8 cellular contexts compared by ENCODE assay signal in genomic region chr9:125558453-125559084, GRCh38.
DNase-seq lines count a peak whose midpoint lies in the region; ATAC-seq and TF ChIP-seq lines count a peak whose summit lies in the region.

No MANE protein-coding gene starts in this region.

- H3K36me3 ChIP-seq in CD4-positive, alpha-beta memory T cell (ENCODE audit: insufficient read depth, low read length), result no peaks in the 10 kb centered on the region
- H3K36me3 ChIP-seq in lung (ENCODE audit: control insufficient read depth in 2 of 2, insufficient read depth in 2 of 2, low read length in 2 of 2), result peaks cover 0 to 3% of the 10 kb centered on the region in 2 donors

- H3K27me3 Mint-ChIP-seq in CD4-positive, alpha-beta memory T cell, result no peaks in the 10 kb centered on the region

- ATAC-seq in lung (ENCODE audit: insufficient read depth, low FRiP score) (peak; percentile 82), HG03439 (IDR thresholded peaks at IDR 0.05; ENCODE audit: unreplicated experiment) (no peak)

- peaks cover 22 to 36% of the 10 kb centered on the region in 2 donors for H3K36me3 Mint-ChIP-seq in CD4-positive, alpha-beta memory T cell

- H3K4me3 Mint-ChIP-seq in CD4-positive, alpha-beta memory T cell, result no peak overlapping the region

- WGBS in lung, 2 donors, result 47 to 49% methylated on average over 2 of the region's 2 CpGs

- H3K4me3 ChIP-seq in CD4-positive, alpha-beta memory T cell (ENCODE audit: low read length in 2 of 2), result no peak overlapping the region
- H3K4me3 ChIP-seq in lung, result no peak overlapping the region

- TF ChIP-seq CTCF in lung (IDR thresholded peaks at IDR 0.05; ENCODE audit: control extremely low read depth, extremely low read depth), result peak; percentile 55

- POLR2A ChIA-PET in CD4-positive, alpha-beta memory T cell (lab: Charles Lee; ENCODE audit: partially characterized antibody), result no interaction called here
- POLR2A ChIA-PET in HEK293T (lab: Yijun Ruan, JAX), result no interaction called here

- no peaks in the 10 kb centered on the region for H3K9me3 Mint-ChIP-seq in CD4-positive, alpha-beta memory T cell

- H3K4me1 Mint-ChIP-seq in CD4-positive, alpha-beta memory T cell, result peaks cover 11 to 16% (median 13%) of the 10 kb centered on the region in 4 donors

- no peaks in the 10 kb centered on the region for H3K9me3 ChIP-seq in CD4-positive, alpha-beta memory T cell (ENCODE audit: control insufficient read depth in 1 of 2, low read length in 2 of 2)
- H3K9me3 ChIP-seq in lung (ENCODE audit: control insufficient read depth in 2 of 2, insufficient read depth in 1 of 2, low read length in 1 of 2), result no peaks in the 10 kb centered on the region

- DNase-seq in CD4-positive, alpha-beta memory T cell, result peak; percentile 34 to 53 (median 48)
- DNase-seq in HEK293T (ENCODE audit: extremely low spot score) (peak; percentile 72), NCI-H510A (lab: John Stamatoyannopoulos, UW) (peak; percentile 29), dermis microvascular lymphatic vessel endothelial cell (ENCODE audit: low read depth in 2 of 2) (peak; percentile 74 to 84), lung (ENCODE audit: low spot score) (peak; percentile 46)
- peak; percentile 15 to 58 for DNase-seq in activated CD4-positive, alpha-beta T cell treated with anti-CD3 and anti-CD28 coated beads for 24 hours (ENCODE audit: low read depth in 2 of 2)
- peak; percentile 12 for DNase-seq in stimulated activated CD8-positive, alpha-beta memory T cell treated with anti-CD3 and anti-CD28 coated beads, Interleukin-15, amount 100 ng/mL, for 1 hour (ENCODE audit: low read depth)

- no peaks in the 10 kb centered on the region for H3K27me3 ChIP-seq in CD4-positive, alpha-beta memory T cell (ENCODE audit: insufficient read depth, low read length)
- no peaks in the 10 kb centered on the region for H3K27me3 ChIP-seq in lung (ENCODE audit: control insufficient read depth, insufficient read depth)

- no peak overlapping the region for H3K27ac Mint-ChIP-seq in CD4-positive, alpha-beta memory T cell

- intact Hi-C loops in CD4-positive, alpha-beta memory T cell (cut with micrococcal nuclease), result loop anchor here (2.0 kb wide), 1 partner anchor 188 kb away; the partner anchor contains the start of gene PBX3

- H3K4me1 ChIP-seq in CD4-positive, alpha-beta memory T cell (ENCODE audit: insufficient read depth, low read length), result no peaks in the 10 kb centered on the region
- peaks cover 0 to 2% of the 10 kb centered on the region in 2 donors for H3K4me1 ChIP-seq in lung (ENCODE audit: control insufficient read depth in 2 of 2, insufficient read depth in 2 of 2, low read length in 2 of 2)

- H3K27ac ChIP-seq in CD4-positive, alpha-beta memory T cell (ENCODE audit: low read depth, low read length), result no peak overlapping the region
- H3K27ac ChIP-seq in lung (ENCODE audit: low read depth in 1 of 2, low read length in 1 of 2), result peak overlapping the region in 1 of 2 donors; percentile 17

- CTCF ChIA-PET in CD4-positive, alpha-beta memory T cell (lab: Charles Lee; ENCODE audit: partially characterized antibody), result interaction anchor here (0.6 to 2.1 kb wide), 22 partner anchors 8 to 933 kb away, joined by 3 to 9 read pairs (median 4); no protein-coding TSS in a partner anchor
- CTCF ChIA-PET in HEK293T (lab: Yijun Ruan, JAX), result interaction anchor here (0.6 to 1.2 kb wide), 8 partner anchors 13 to 306 kb away, joined by 3 to 5 read pairs (median 3); no protein-coding TSS in a partner anchor

TF ChIP-seq in HEK293T, 16 proteins besides CTCF, POLR2A, EP300 and RAD21:
- TF ChIP-seq SUZ12 (IDR thresholded peaks at IDR 0.05) (no peak), LEF1 (IDR thresholded peaks at IDR 0.05; ENCODE audit: borderline replicate concordance) (no peak), PKNOX1 (IDR thresholded peaks at IDR 0.05) (no peak), FOXK2 (IDR thresholded peaks at IDR 0.05) (no peak), ARNT (IDR thresholded peaks at IDR 0.05) (no peak), FOXM1 (IDR thresholded peaks at IDR 0.05; ENCODE audit: borderline replicate concordance) (no peak), L3MBTL2 (conservative IDR thresholded peaks at IDR 0.05) (no peak), FOXA1 (IDR thresholded peaks at IDR 0.05) (no peak), NFRKB (IDR thresholded peaks at IDR 0.05) (no peak), BHLHE40 (IDR thresholded peaks at IDR 0.05; ENCODE audit: borderline replicate concordance) (no peak), ELF4 (IDR thresholded peaks at IDR 0.05) (no peak), ZNF384 (IDR thresholded peaks at IDR 0.05) (no peak), HDGF (IDR thresholded peaks at IDR 0.05; ENCODE audit: borderline replicate concordance) (no peak), CTBP1 (IDR thresholded peaks at IDR 0.05; ENCODE audit: borderline replicate concordance) (no peak), SP1 (IDR thresholded peaks at IDR 0.05) (no peak), TARDBP (IDR thresholded peaks at IDR 0.05) (no peak)

Comparison
In these comparisons a context has a peak if more than half of its experiments do, and no peak if none do; other contexts are left out.
1. DNase-seq: peak in every context shown above with its lines; median percentile 79 in dermis microvascular lymphatic vessel endothelial cell; 72 in HEK293T; 48 in CD4-positive, alpha-beta memory T cell; 46 in lung; 36 in activated CD4-positive, alpha-beta T cell treated with anti-CD3 and anti-CD28 coated beads for 24 hours; 29 in NCI-H510A; 12 in stimulated activated CD8-positive, alpha-beta memory T cell treated with anti-CD3 and anti-CD28 coated beads, Interleukin-15, amount 100 ng/mL, for 1 hour.